18 cellular contexts compared by ENCODE assay signal in genomic region chr19:10256970-10257615, GRCh38. TPM values are rescaled to one million over a fixed set of nuclear protein-coding genes. Genes with fewer than 3 reads are reported as not detected.
"Had no signal": no experiment of that assay in that cellular context is flagged by ENCODE, and none has a peak within 500 bp of the region (broad histone marks: within the 10 kb centered on the region; RNA-seq: fewer than 3 reads in every experiment).

No MANE protein-coding gene starts in this region.

- H3K27ac Mint-ChIP-seq: endodermal cell had no signal

- H3K4me3 ChIP-seq: ascending aorta, dorsolateral prefrontal cortex, gastrocnemius medialis, thoracic aorta had no signal

- H3K9me3 ChIP-seq: ascending aorta, gastrocnemius medialis, thoracic aorta had no signal

- FAIRE-seq: bronchial epithelial cell, islet of Langerhans, TTC549 had no signal

- H3K9me3 Mint-ChIP-seq: endodermal cell had no signal

- ATAC-seq: gastrocnemius medialis; left colon; naive thymus-derived CD4-positive, alpha-beta T cell; sciatic nerve had no signal

- H3K27me3 Mint-ChIP-seq: naive thymus-derived CD4-positive, alpha-beta T cell had no signal

- H3K4me3 Mint-ChIP-seq: endodermal cell had no signal

- H3K27ac ChIP-seq: ascending aorta, dorsolateral prefrontal cortex, gastrocnemius medialis, thoracic aorta had no signal

- H3K27me3 ChIP-seq: ascending aorta, dorsolateral prefrontal cortex, gastrocnemius medialis had no signal

- DNase-seq: activated CD4-positive, alpha-beta T cell treated with anti-CD3 and anti-CD28 coated beads, Interleukin-2, amount 50 U/mL, for 48 hours; activated CD4-positive, CD25-positive, alpha-beta regulatory T cell; activated T-cell treated with anti-CD3 and anti-CD28 coated beads, Interleukin-2, amount 50 U/mL, for 48 hours; dorsolateral prefrontal cortex; endodermal cell; erythroblast; gastrocnemius medialis; left colon; naive thymus-derived CD4-positive, alpha-beta T cell; SW 1271 had no signal

RNA-seq across cellular contexts. Expression of gene ICAM4, which starts 29.7 kb away (rescaled TPM):
- total RNA-seq: ascending aorta, gastrocnemius medialis, lung microvascular endothelial cell, osteocyte, sciatic nerve had no signal

RNA-seq across cellular contexts. Expression of gene ICAM5, which starts 32.7 kb away (rescaled TPM):
- total RNA-seq: gastrocnemius medialis had no signal
- polyA plus RNA-seq: naive thymus-derived CD4-positive, alpha-beta T cell had no signal
